In genomic region chr15:57031605-57032004, GRCh38 we compare ENCODE assay signal across 10 cellular contexts.
DNase-seq lines count a peak whose midpoint lies in the region; ATAC-seq, FAIRE-seq and TF ChIP-seq lines count a peak whose summit lies in the region.
"Had no signal": no experiment of that assay in that cellular context is flagged by ENCODE, and none has a peak within 500 bp of the region (broad histone marks: within the 10 kb centered on the region; RNA-seq: fewer than 3 reads in every experiment).

No MANE protein-coding gene starts in this region.

- TF ChIP-seq RAD21 in GM12878 (IDR thresholded peaks at IDR 0.05; ENCODE audit: insufficient read depth, low read depth, low read length) = no peak

- RAD21 ChIA-PET in GM12878 (lab: Charles Lee; ENCODE audit: unreplicated experiment) = no interaction called here

- DNase-seq in activated CD4-positive, alpha-beta T cell treated with anti-CD3 and anti-CD28 coated beads for 36 hours = peak; percentile 15
- DNase-seq in activated CD4-positive, alpha-beta T cell treated with anti-CD3 and anti-CD28 coated beads for 1 hour = no peak
- DNase-seq in GM12878 (ENCODE audit: low read depth, low spot score) (no peak), inferior parietal cortex (ENCODE audit: extremely low spot score) (peak; percentile 79), suprapubic skin (ENCODE audit: low spot score in 2 of 2) (no peak), transverse colon (no peak), foreskin keratinocyte (no peak)
- DNase-seq: Karpas-422, spleen had no signal

- TF ChIP-seq EP300 in GM12878 (IDR thresholded peaks at IDR 0.05; ENCODE audit: borderline replicate concordance in 1 of 2, control insufficient read depth in 1 of 2, low read depth in 2 of 2, low read length in 2 of 2) (no peak), suprapubic skin (IDR thresholded peaks at IDR 0.05) (no peak), transverse colon (IDR thresholded peaks at IDR 0.05; ENCODE audit: low read depth) (no peak)

- peaks cover 36% of the 10 kb centered on the region for H3K4me1 Mint-ChIP-seq in activated CD4-positive, alpha-beta T cell treated with anti-CD3 and anti-CD28 coated beads for 36 hours

- no peaks in the 10 kb centered on the region for H3K36me3 Mint-ChIP-seq in activated CD4-positive, alpha-beta T cell treated with anti-CD3 and anti-CD28 coated beads for 36 hours (ENCODE audit: low read depth)

- TF ChIP-seq POLR2A in GM12878 (IDR thresholded peaks at IDR 0.05; ENCODE audit: low read depth, low read length) (no peak), suprapubic skin (IDR thresholded peaks at IDR 0.05) (no peak), transverse colon (IDR thresholded peaks at IDR 0.05) (no peak)

- SMC1A ChIA-PET in GM12878 (lab: Charles Lee; ENCODE audit: uncharacterized antibody, unreplicated experiment) = interaction anchor here (0.7 to 1.6 kb wide), 11 partner anchors 9 to 269 kb away, joined by 3 to 6 read pairs (median 3); partner anchors contain the start of gene TCF12

- no peaks in the 10 kb centered on the region for H3K27me3 Mint-ChIP-seq in activated CD4-positive, alpha-beta T cell treated with anti-CD3 and anti-CD28 coated beads for 36 hours

- H3K27me3 ChIP-seq in GM12878 (replicated peaks in 1 of 2; ENCODE audit: control insufficient read depth in 2 of 2, insufficient read depth in 2 of 2, low read length in 1 of 2) = no peaks in the 10 kb centered on the region
- H3K27me3 ChIP-seq in suprapubic skin = no peaks in the 10 kb centered on the region
- no peaks in the 10 kb centered on the region for H3K27me3 ChIP-seq in transverse colon
- H3K27me3 ChIP-seq in foreskin keratinocyte = no peaks in the 10 kb centered on the region
- H3K27me3 ChIP-seq: spleen had no signal

- H3K9me3 ChIP-seq in GM12878 (replicated peaks; ENCODE audit: control insufficient read depth, insufficient read depth, low read length) (no peaks in the 10 kb centered on the region; the same call in 2 of the 3 replicates), suprapubic skin (no peaks in the 10 kb centered on the region), transverse colon (no peaks in the 10 kb centered on the region)
- H3K9me3 ChIP-seq: spleen had no signal

- peak; percentile 23 for ATAC-seq in activated CD4-positive, alpha-beta T cell treated with anti-CD3 and anti-CD28 coated beads for 36 hours
- ATAC-seq in GM12878 = peak; percentile 58
- ATAC-seq in GM19328 (IDR thresholded peaks at IDR 0.05; ENCODE audit: unreplicated experiment) = no peak
- no peak for ATAC-seq in foreskin keratinocyte

- no peak overlapping the region for H3K4me2 ChIP-seq in GM12878 (ENCODE audit: control insufficient read depth, insufficient read depth)

- BruUV-seq in GM12878 (replicated peaks; lab: Mats Ljungman, UMichigan) = no TSS peak

- no peaks in the 10 kb centered on the region for H3K9me3 Mint-ChIP-seq in activated CD4-positive, alpha-beta T cell treated with anti-CD3 and anti-CD28 coated beads for 36 hours (ENCODE audit: low read depth)

- in situ Hi-C loops in GM12878 (cut with MboI) = no loop called here
- in situ Hi-C loops in transverse colon (cut with MboI; ENCODE audit: low pct_ligation_motif_present in 1 of 4, low pct_unique_long_range_greater_than_20kb in 1 of 4, low sequenced_read_pairs in 3 of 4) = no loop called here

- peak; percentile 13 for FAIRE-seq in GM12878 (lab: Jason Lieb, UNC)

- CTCF ChIA-PET in activated CD4-positive, alpha-beta T cell treated with anti-CD3 and anti-CD28 coated beads for 36 hours (lab: Charles Lee) = interaction anchor here (0.5 to 0.8 kb wide), 2 partner anchors 15 to 60 kb away, joined by 3 to 4 read pairs; no protein-coding TSS in a partner anchor
- CTCF ChIA-PET in GM12878 (lab: Yijun Ruan, JAX) = interaction anchor here (0.8 to 1.8 kb wide), 6 partner anchors 9 to 182 kb away, joined by 3 to 7 read pairs (median 5); no protein-coding TSS in a partner anchor

- peaks cover 2% of the 10 kb centered on the region for H3K79me2 ChIP-seq in GM12878 (ENCODE audit: control insufficient read depth, insufficient read depth, low read length)

- H3K4me3 ChIP-seq in GM12878 = no peak overlapping the region
- no peak overlapping the region for H3K4me3 ChIP-seq in suprapubic skin
- no peak overlapping the region for H3K4me3 ChIP-seq in transverse colon
- H3K4me3 ChIP-seq: spleen had no signal

- H2AFZ ChIP-seq in GM12878 (ENCODE audit: control insufficient read depth, low read depth, low read length) = no peak overlapping the region

- H3K36me3 ChIP-seq in GM12878 (ENCODE audit: control insufficient read depth in 2 of 2, insufficient read depth in 2 of 2, low read length in 1 of 2) (peaks cover 0 to 2% of the 10 kb centered on the region in 2 experiments; a peak in 1 of 4 replicates), suprapubic skin (no peaks in the 10 kb centered on the region), transverse colon (no peaks in the 10 kb centered on the region)
- H3K36me3 ChIP-seq: spleen had no signal

- TF ChIP-seq CTCF in GM12878 (IDR thresholded peaks at IDR 0.05 in 2 of 3, conservative IDR thresholded peaks at IDR 0.05 in 1 of 3; ENCODE audit: control insufficient read depth in 2 of 3, extremely low read depth in 1 of 3, insufficient read depth in 1 of 3, low read depth in 3 of 3, low read length in 3 of 3) (no peak), suprapubic skin (IDR thresholded peaks at IDR 0.05) (no peak), transverse colon (IDR thresholded peaks at IDR 0.05) (no peak), foreskin keratinocyte (conservative IDR thresholded peaks at IDR 0.05) (no peak)

- H3K9ac ChIP-seq in GM12878 (ENCODE audit: control insufficient read depth, insufficient read depth, low read length) = no peak overlapping the region

- 6% methylated on average over 1 of the region's 1 CpG for WGBS in GM12878 (ENCODE audit: insufficient coverage, insufficient replicate concordance, low lambda C conversion rate, missing lambda C conversion rate)
- 26% methylated on average over 1 of the region's 1 CpG for WGBS in suprapubic skin
- 40% methylated on average over 1 of the region's 1 CpG; no CpG with 5 or more reads in 1 of the 2 donors for WGBS in transverse colon (ENCODE audit: low coverage in 1 of 2), 2 donors

- no peaks in the 10 kb centered on the region for H4K20me1 ChIP-seq in GM12878 (ENCODE audit: control insufficient read depth, insufficient read depth)

- no peak overlapping the region for H3K4me3 Mint-ChIP-seq in activated CD4-positive, alpha-beta T cell treated with anti-CD3 and anti-CD28 coated beads for 36 hours

- no peak overlapping the region for H3K27ac Mint-ChIP-seq in activated CD4-positive, alpha-beta T cell treated with anti-CD3 and anti-CD28 coated beads for 36 hours

- POLR2A ChIA-PET in activated CD4-positive, alpha-beta T cell treated with anti-CD3 and anti-CD28 coated beads for 36 hours (lab: Charles Lee) = no interaction called here
- POLR2A ChIA-PET in GM12878 (lab: Charles Lee) = interaction anchor here (1.2 kb wide), 1 partner anchor 11 kb away, joined by 5 read pairs; no protein-coding TSS in a partner anchor

- no peak overlapping the region for H3K27ac ChIP-seq in GM12878 (ENCODE audit: control insufficient read depth, insufficient read depth)
- peak overlapping the region; percentile 15 for H3K27ac ChIP-seq in suprapubic skin
- H3K27ac ChIP-seq in transverse colon = peak overlapping the region in 1 of 4 donors; percentile 51
- H3K27ac ChIP-seq in foreskin keratinocyte = no peak overlapping the region

- intact Hi-C loops in activated CD4-positive, alpha-beta T cell treated with anti-CD3 and anti-CD28 coated beads for 36 hours (cut with DNase I, micrococcal nuclease) = no loop called here
- intact Hi-C loops in GM12878 (cut with micrococcal nuclease; ENCODE audit: unreplicated experiment) = no loop called here
- intact Hi-C loops in transverse colon (cut with DNase I; ENCODE audit: low total_unique reads) = no loop called here

- no peaks in the 10 kb centered on the region; the same call in 1 of the 2 replicates for H3K4me1 ChIP-seq in GM12878 (ENCODE audit: control insufficient read depth, insufficient read depth, low read length)
- peaks cover 24% of the 10 kb centered on the region for H3K4me1 ChIP-seq in suprapubic skin
- peaks cover 0 to 32% (median 8%) of the 10 kb centered on the region in 4 donors for H3K4me1 ChIP-seq in transverse colon
- H3K4me1 ChIP-seq in foreskin keratinocyte = no peaks in the 10 kb centered on the region

TF ChIP-seq in GM12878, 131 proteins besides CTCF, POLR2A, EP300 and RAD21 (continues in another document):
- TF ChIP-seq, protein P1, sequence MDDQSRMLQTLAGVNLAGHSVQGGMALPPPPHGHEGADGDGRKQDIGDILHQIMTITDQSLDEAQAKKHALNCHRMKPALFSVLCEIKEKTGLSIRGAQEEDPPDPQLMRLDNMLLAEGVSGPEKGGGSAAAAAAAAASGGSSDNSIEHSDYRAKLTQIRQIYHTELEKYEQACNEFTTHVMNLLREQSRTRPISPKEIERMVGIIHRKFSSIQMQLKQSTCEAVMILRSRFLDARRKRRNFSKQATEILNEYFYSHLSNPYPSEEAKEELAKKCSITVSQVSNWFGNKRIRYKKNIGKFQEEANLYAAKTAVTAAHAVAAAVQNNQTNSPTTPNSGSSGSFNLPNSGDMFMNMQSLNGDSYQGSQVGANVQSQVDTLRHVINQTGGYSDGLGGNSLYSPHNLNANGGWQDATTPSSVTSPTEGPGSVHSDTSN (IDR thresholded peaks at IDR 0.05; ENCODE audit: insufficient replicate concordance, low read depth, low read length) = peak; percentile 26
- no peak for TF ChIP-seq SUZ12 (IDR thresholded peaks at IDR 0.05; ENCODE audit: unreplicated experiment)
- TF ChIP-seq, protein P2, sequence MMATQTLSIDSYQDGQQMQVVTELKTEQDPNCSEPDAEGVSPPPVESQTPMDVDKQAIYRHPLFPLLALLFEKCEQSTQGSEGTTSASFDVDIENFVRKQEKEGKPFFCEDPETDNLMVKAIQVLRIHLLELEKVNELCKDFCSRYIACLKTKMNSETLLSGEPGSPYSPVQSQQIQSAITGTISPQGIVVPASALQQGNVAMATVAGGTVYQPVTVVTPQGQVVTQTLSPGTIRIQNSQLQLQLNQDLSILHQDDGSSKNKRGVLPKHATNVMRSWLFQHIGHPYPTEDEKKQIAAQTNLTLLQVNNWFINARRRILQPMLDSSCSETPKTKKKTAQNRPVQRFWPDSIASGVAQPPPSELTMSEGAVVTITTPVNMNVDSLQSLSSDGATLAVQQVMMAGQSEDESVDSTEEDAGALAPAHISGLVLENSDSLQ (IDR thresholded peaks at IDR 0.05) = peak; percentile 63
- TF ChIP-seq RELB (IDR thresholded peaks at IDR 0.05; ENCODE audit: low read depth) = no peak

Comparison
In these comparisons a context has a peak if more than half of its experiments do, and no peak if none do; other contexts are left out.
1. DNase-seq: peak in activated CD4-positive, alpha-beta T cell treated with anti-CD3 and anti-CD28 coated beads for 36 hours (single experiment) and inferior parietal cortex (single experiment); none in activated CD4-positive, alpha-beta T cell treated with anti-CD3 and anti-CD28 coated beads for 1 hour (single experiment), GM12878 (single experiment), suprapubic skin (0 of 2), transverse colon (single experiment) and foreskin keratinocyte (0 of 2).
2. ATAC-seq: peak in activated CD4-positive, alpha-beta T cell treated with anti-CD3 and anti-CD28 coated beads for 36 hours (single experiment) and GM12878 (single experiment); none in GM19328 (single experiment) and foreskin keratinocyte (single experiment).